9 cellular contexts compared by ENCODE assay signal in genomic region chr7:105298004-105298403, GRCh38.
DNase-seq lines count a peak whose midpoint lies in the region; ATAC-seq lines count a peak whose summit lies in the region.
"Had no signal": no experiment of that assay in that cellular context is flagged by ENCODE, and none has a peak within 500 bp of the region (broad histone marks: within the 10 kb centered on the region; RNA-seq: fewer than 3 reads in every experiment).

No MANE protein-coding gene starts in this region.

- no peaks in the 10 kb centered on the region for H3K9me3 Mint-ChIP-seq in activated naive CD8-positive, alpha-beta T cell treated with anti-CD3 and anti-CD28 coated beads, Interleukin-2, amount 50 U/mL, for 24 hours

- ATAC-seq in GM18867 (IDR thresholded peaks at IDR 0.05; ENCODE audit: unreplicated experiment) = peak; percentile 39
- peak; percentile 38 for ATAC-seq in GM21423 (IDR thresholded peaks at IDR 0.05; ENCODE audit: unreplicated experiment)
- ATAC-seq in HG03139 (IDR thresholded peaks at IDR 0.05; ENCODE audit: unreplicated experiment) = peak; percentile 40
- peak; percentile 47 for ATAC-seq in activated naive CD8-positive, alpha-beta T cell treated with anti-CD3 and anti-CD28 coated beads, Interleukin-2, amount 50 U/mL, for 24 hours

- peak overlapping the region; percentile 77 for H3K27ac Mint-ChIP-seq in activated naive CD8-positive, alpha-beta T cell treated with anti-CD3 and anti-CD28 coated beads, Interleukin-2, amount 50 U/mL, for 24 hours

- H3K4me3 Mint-ChIP-seq in activated naive CD8-positive, alpha-beta T cell treated with anti-CD3 and anti-CD28 coated beads, Interleukin-2, amount 50 U/mL, for 24 hours = peak overlapping the region; percentile 24

- H3K27me3 Mint-ChIP-seq in activated naive CD8-positive, alpha-beta T cell treated with anti-CD3 and anti-CD28 coated beads, Interleukin-2, amount 50 U/mL, for 24 hours = no peaks in the 10 kb centered on the region

- no peak for DNase-seq in activated naive CD8-positive, alpha-beta T cell treated with anti-CD3 and anti-CD28 coated beads, Interleukin-2, amount 50 U/mL, for 24 hours
- DNase-seq in HPDE6-E6E7 (ENCODE audit: extremely low spot score) = no peak
- DNase-seq in GF-D8 (lab: John Stamatoyannopoulos, UW) = no peak
- DNase-seq in AG20443 (ENCODE audit: low spot score) = no peak
- DNase-seq: NCI-H774; stimulated activated CD4-positive, alpha-beta T cell treated with anti-CD3 and anti-CD28 coated beads, Interleukin-2, amount 100 ng/mL, for 48 hours had no signal

- H3K36me3 Mint-ChIP-seq in activated naive CD8-positive, alpha-beta T cell treated with anti-CD3 and anti-CD28 coated beads, Interleukin-2, amount 50 U/mL, for 24 hours (ENCODE audit: low read depth) = peaks cover 9% of the 10 kb centered on the region

- H3K4me1 Mint-ChIP-seq in activated naive CD8-positive, alpha-beta T cell treated with anti-CD3 and anti-CD28 coated beads, Interleukin-2, amount 50 U/mL, for 24 hours = peaks cover 54% of the 10 kb centered on the region
